ENCODE assay signal across 9 cellular contexts in the genomic region with DNA sequence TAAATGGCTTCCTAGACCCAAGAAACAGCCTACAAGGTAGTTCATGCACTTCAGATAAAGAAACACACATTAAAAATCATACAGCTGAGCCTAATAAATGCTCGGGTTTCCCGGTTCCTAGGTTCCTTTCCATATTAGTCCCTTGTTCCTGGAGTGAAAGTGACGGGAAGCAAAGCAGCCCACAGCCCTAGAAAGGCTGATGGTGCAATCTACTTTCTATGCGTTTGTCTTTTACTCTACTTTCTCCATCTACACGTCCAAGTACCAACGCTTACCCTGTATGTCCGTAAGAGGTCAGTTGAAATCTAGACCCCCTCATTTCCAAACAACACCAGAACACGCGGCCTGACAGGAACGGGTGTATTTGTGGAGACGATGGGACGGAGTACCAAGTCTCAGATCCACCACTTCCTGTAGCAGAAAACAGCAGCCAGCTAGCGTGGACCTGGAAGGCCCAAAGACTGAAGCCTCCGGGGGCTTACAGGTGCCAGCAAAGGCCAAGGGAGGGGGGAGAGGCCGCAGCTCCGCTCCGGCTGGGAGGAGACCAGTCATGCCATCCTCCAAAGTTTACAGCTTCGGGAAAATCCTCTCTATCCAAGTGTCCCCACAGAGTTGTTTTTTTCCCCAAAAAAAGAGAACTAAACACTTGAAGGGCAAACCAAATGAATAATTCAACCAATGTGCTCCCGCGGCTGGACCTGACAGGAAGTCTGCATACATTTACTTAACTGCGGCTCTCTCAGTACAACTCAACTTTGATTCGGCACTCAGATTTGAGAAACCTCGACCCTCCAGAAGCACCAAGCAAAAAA. TPM values are rescaled to one million over a fixed set of nuclear protein-coding genes. Genes with fewer than 3 reads are reported as not detected.
DNase-seq lines count a peak whose midpoint lies in the region; ATAC-seq, FAIRE-seq and TF ChIP-seq lines count a peak whose summit lies in the region.
"Had no signal": no experiment of that assay in that cellular context is flagged by ENCODE, and none has a peak within 500 bp of the region (broad histone marks: within the 10 kb centered on the region; RNA-seq: fewer than 3 reads in every experiment).

No MANE protein-coding gene starts in this region.

- TF ChIP-seq CTCF in bronchial epithelial cell (IDR thresholded peaks at IDR 0.05; ENCODE audit: insufficient read depth, low read length, severe bottlenecking), result no peak
- TF ChIP-seq CTCF in prostate gland (IDR thresholded peaks at IDR 0.05), result no peak

- no peak overlapping the region for H4K8ac ChIP-seq in mesendoderm (ENCODE audit: low read depth, low read length)

- H3K18ac ChIP-seq in mesendoderm (ENCODE audit: low read length), result no peak overlapping the region

- no peaks in the 10 kb centered on the region for H3K9me3 ChIP-seq in prostate gland

- H3K27ac ChIP-seq in prostate gland, result peak overlapping the region; percentile 53
- no peak overlapping the region for H3K27ac ChIP-seq in mesendoderm (ENCODE audit: low read depth, low read length)

- H4K5ac ChIP-seq in mesendoderm (ENCODE audit: low read length), result no peak overlapping the region

- intact Hi-C loops in prostate gland (cut with DNase I), result loop anchor here (5.0 kb wide), 1 partner anchor 35 kb away; a partner anchor contains a TSS

- no peak overlapping the region for H2BK5ac ChIP-seq in mesendoderm (ENCODE audit: low read length)

- no peak overlapping the region for H3K4ac ChIP-seq in mesendoderm (ENCODE audit: low read depth, low read length)

- no peak overlapping the region for H3K56ac ChIP-seq in mesendoderm (ENCODE audit: low read length)

- H3K4me3 ChIP-seq in bronchial epithelial cell (ENCODE audit: low read depth, low read length) (no peak overlapping the region), prostate gland (no peak overlapping the region), mesendoderm (ENCODE audit: low read length) (no peak overlapping the region)
- H3K4me3 ChIP-seq: K562 had no signal

- peaks cover 42% of the 10 kb centered on the region for H3K79me1 ChIP-seq in mesendoderm (ENCODE audit: low read length)

- peaks cover 11% of the 10 kb centered on the region for H3K36me3 ChIP-seq in bronchial epithelial cell (ENCODE audit: control insufficient read depth, insufficient read depth, low read length)
- H3K36me3 ChIP-seq in prostate gland, result no peaks in the 10 kb centered on the region
- H3K36me3 ChIP-seq in mesendoderm (ENCODE audit: control insufficient read depth, insufficient read depth, low read length), result no peaks in the 10 kb centered on the region

- peak; percentile 88 for FAIRE-seq in GM19239 (lab: Jason Lieb, UNC)
- FAIRE-seq in bronchial epithelial cell (lab: Jason Lieb, UNC), result peak; percentile 36

- TF ChIP-seq POLR2A in prostate gland (IDR thresholded peaks at IDR 0.05), result no peak
- TF ChIP-seq POLR2A in erythroblast (IDR thresholded peaks at IDR 0.05; ENCODE audit: low read length), result no peak

- peaks cover 16% of the 10 kb centered on the region for H3K4me1 ChIP-seq in prostate gland (replicated peaks)
- peaks cover 10% of the 10 kb centered on the region for H3K4me1 ChIP-seq in mesendoderm (ENCODE audit: control insufficient read depth, low read depth, low read length)

- DNase-seq in GM19239 (ENCODE audit: insufficient read length, low spot score) (no peak), bronchial epithelial cell (ENCODE audit: low read depth) (no peak), prostate gland (ENCODE audit: low spot score) (no peak), NCI-H82 (lab: John Stamatoyannopoulos, UW) (no peak), erythroblast (lab: John Stamatoyannopoulos, UW) (no peak), mesendoderm (no peak), NCI-H2196 (lab: John Stamatoyannopoulos, UW; ENCODE audit: unreplicated experiment) (no peak)

- H3K4me2 ChIP-seq in mesendoderm (ENCODE audit: low read length), result no peak overlapping the region

- no peak overlapping the region for H3K23ac ChIP-seq in mesendoderm (ENCODE audit: low read length)

- no peak overlapping the region for H2BK15ac ChIP-seq in mesendoderm (replicated peaks; ENCODE audit: low read depth)

- H3K27me3 ChIP-seq in bronchial epithelial cell (ENCODE audit: control insufficient read depth, insufficient read depth, low read length), result no peaks in the 10 kb centered on the region
- no peaks in the 10 kb centered on the region for H3K27me3 ChIP-seq in prostate gland (replicated peaks; ENCODE audit: insufficient read depth)
- H3K27me3 ChIP-seq in mesendoderm (ENCODE audit: insufficient read depth, low read length, poor library complexity), result no peaks in the 10 kb centered on the region

- H3K9ac ChIP-seq in mesendoderm (ENCODE audit: low read length), result no peak overlapping the region

- H2BK120ac ChIP-seq in mesendoderm (ENCODE audit: low read depth, low read length), result no peak overlapping the region

- no peak overlapping the region for H2AK5ac ChIP-seq in mesendoderm (ENCODE audit: low read length)

- peak; percentile 44 for ATAC-seq in HG03139 (IDR thresholded peaks at IDR 0.05; ENCODE audit: unreplicated experiment)

- peaks cover 86% of the 10 kb centered on the region for H3K79me2 ChIP-seq in mesendoderm (ENCODE audit: control insufficient read depth, insufficient read depth, low read length)

- 75% methylated on average over 23 of the region's 23 CpGs for WGBS in prostate gland
- no CpG with 5 or more reads among the region's 23 CpGs for WGBS in mesendoderm (ENCODE audit: extremely low coverage, insufficient coverage, low lambda C conversion rate)

RNA-seq across cellular contexts. Expression of a gene that starts 34.1 kb away (rescaled TPM):
- total RNA-seq in bronchial epithelial cell, result 168 and 171 TPM in 2 replicates
- total RNA-seq in prostate gland, result 100 to 1,000 TPM in 1 of 2 donors, 10 to 100 TPM in 1; 80.5 to 187 TPM
- polyA plus RNA-seq in mesendoderm (2013, experiment 1 of 2), result 143 TPM
- 145 TPM for polyA plus RNA-seq in mesendoderm (2013, experiment 2 of 2)
